ENCODE assay signal across 8 cellular contexts in genomic region chr12:104285740-104286537, GRCh38. TPM values are rescaled to one million over a fixed set of nuclear protein-coding genes. Genes with fewer than 3 reads are reported as not detected.
A peak's percentile ranks its signal among the peaks of the same experiment; 100 is the strongest.
DNase-seq lines count a peak whose midpoint lies in the region; ATAC-seq and TF ChIP-seq lines count a peak whose summit lies in the region.

No MANE protein-coding gene starts in this region.

- H3K36me3 ChIP-seq in RWPE2 (ENCODE audit: low read depth) (peaks cover 32% of the 10 kb centered on the region), parathyroid adenoma (ENCODE audit: control insufficient read depth, insufficient read depth, low read length) (no peaks in the 10 kb centered on the region)

- DNase-seq in activated T-cell treated with anti-CD3 and anti-CD28 coated beads, Interleukin-2, amount 50 U/mL, for 4 hours: no peak
- DNase-seq in activated T-cell treated with anti-CD3 and anti-CD28 coated beads, Interleukin-2, amount 50 U/mL, for 1 hour: no peak
- DNase-seq in RWPE2 (ENCODE audit: low spot score) (no peak), epithelial cell of esophagus (ENCODE audit: low read depth) (peak; percentile 93)

- no peak for ATAC-seq in activated T-cell treated with anti-CD3 and anti-CD28 coated beads, Interleukin-2, amount 50 U/mL, for 4 hours
- ATAC-seq in RWPE2 (ENCODE audit: low read depth) (peak; percentile 73), HG02610 (IDR thresholded peaks at IDR 0.05; ENCODE audit: unreplicated experiment) (no peak), GM19395 (IDR thresholded peaks at IDR 0.05; ENCODE audit: unreplicated experiment) (no peak), HG02763 (IDR thresholded peaks at IDR 0.05; ENCODE audit: unreplicated experiment) (no peak)

- H3K27me3 ChIP-seq in RWPE2 (ENCODE audit: insufficient read depth, poor library complexity, severe bottlenecking) (no peaks in the 10 kb centered on the region), parathyroid adenoma (ENCODE audit: control insufficient read depth, insufficient read depth, low read length) (no peaks in the 10 kb centered on the region)

- peak overlapping the region; percentile 90 for H2AFZ ChIP-seq in parathyroid adenoma

- H3K4me3 ChIP-seq in RWPE2 (ENCODE audit: severe bottlenecking) (peak overlapping the region; percentile 68), epithelial cell of esophagus (ENCODE audit: low read length) (peak overlapping the region; percentile 59), parathyroid adenoma (ENCODE audit: low read depth, low read length) (peak overlapping the region; percentile 78)

- peak overlapping the region; percentile 97 for H3K27ac ChIP-seq in RWPE2 (ENCODE audit: poor library complexity, severe bottlenecking)
- peak overlapping the region; percentile 96 for H3K27ac ChIP-seq in parathyroid adenoma

- no peaks in the 10 kb centered on the region for H3K27me3 Mint-ChIP-seq in activated T-cell treated with anti-CD3 and anti-CD28 coated beads, Interleukin-2, amount 50 U/mL, for 4 hours (ENCODE audit: low read depth)

- H3K9ac ChIP-seq in parathyroid adenoma: no peak overlapping the region

- H3K4me3 Mint-ChIP-seq in activated T-cell treated with anti-CD3 and anti-CD28 coated beads, Interleukin-2, amount 50 U/mL, for 4 hours: peak overlapping the region; percentile 100

- TF ChIP-seq CTCF in RWPE2 (IDR thresholded peaks at IDR 0.05; ENCODE audit: poor library complexity, severe bottlenecking) (no peak), epithelial cell of esophagus (IDR thresholded peaks at IDR 0.05; ENCODE audit: insufficient read depth, low read depth, low read length, missing control alignments) (no peak), parathyroid adenoma (IDR thresholded peaks at IDR 0.05) (no peak)

- H3K4me1 Mint-ChIP-seq in activated T-cell treated with anti-CD3 and anti-CD28 coated beads, Interleukin-2, amount 50 U/mL, for 4 hours (ENCODE audit: low read depth): peaks cover 25% of the 10 kb centered on the region

- H3K9me3 ChIP-seq in RWPE2 (ENCODE audit: severe bottlenecking) (no peaks in the 10 kb centered on the region), parathyroid adenoma (ENCODE audit: control insufficient read depth, low read length) (no peaks in the 10 kb centered on the region)

- H3K9me3 Mint-ChIP-seq in activated T-cell treated with anti-CD3 and anti-CD28 coated beads, Interleukin-2, amount 50 U/mL, for 4 hours: no peaks in the 10 kb centered on the region

- peaks cover 12% of the 10 kb centered on the region for H3K36me3 Mint-ChIP-seq in activated T-cell treated with anti-CD3 and anti-CD28 coated beads, Interleukin-2, amount 50 U/mL, for 4 hours (ENCODE audit: insufficient read depth)

- H3K4me2 ChIP-seq in parathyroid adenoma (ENCODE audit: low read length): peak overlapping the region; percentile 71

- H3K79me2 ChIP-seq in parathyroid adenoma: peaks cover 10% of the 10 kb centered on the region

- H3K4me1 ChIP-seq in RWPE2 (ENCODE audit: insufficient read depth, poor library complexity, severe bottlenecking): peaks cover 18% of the 10 kb centered on the region
- H3K4me1 ChIP-seq in parathyroid adenoma: no peaks in the 10 kb centered on the region

RNA-seq across cellular contexts. Expression of gene EID3, which starts 17.6 kb away (rescaled TPM):
- total RNA-seq in activated T-cell treated with anti-CD3 and anti-CD28 coated beads, Interleukin-2, amount 50 U/mL, for 4 hours: 1 to 10 TPM; 5.0 to 6.2 (median 5.5) TPM
